8 cellular contexts compared by ENCODE assay signal in genomic region chr10:27558612-27559020, GRCh38. TPM values are rescaled to one million over a fixed set of nuclear protein-coding genes. Genes with fewer than 3 reads are reported as not detected.
DNase-seq lines count a peak whose midpoint lies in the region; ATAC-seq and TF ChIP-seq lines count a peak whose summit lies in the region.

No MANE protein-coding gene starts in this region.

- H3K4me1 Mint-ChIP-seq in activated CD8-positive, alpha-beta memory T cell treated with anti-CD3 and anti-CD28 coated beads, Interleukin-2, amount 10 ng/mL, durations not matched to agents 7 days and 5 days = no peaks in the 10 kb centered on the region

- H2AK5ac ChIP-seq in trophoblast cell (ENCODE audit: low read length) = no peak overlapping the region

- H2BK12ac ChIP-seq in trophoblast cell (ENCODE audit: low read length) = no peak overlapping the region

- H3K4me1 ChIP-seq in gastroesophageal sphincter (peaks cover 0 to 6% (median 0%) of the 10 kb centered on the region in 3 donors), trophoblast cell (ENCODE audit: control insufficient read depth in 1 of 2, insufficient read depth in 2 of 2, low read length in 2 of 2) (no peaks in the 10 kb centered on the region)

- CTCF ChIA-PET in activated CD8-positive, alpha-beta memory T cell treated with anti-CD3 and anti-CD28 coated beads, Interleukin-2, amount 10 ng/mL, durations not matched to agents 7 days and 5 days (lab: Charles Lee) = interaction anchor here (1.0 to 1.3 kb wide), 3 partner anchors 97 to 620 kb away, joined by 3 to 10 read pairs (median 3); no protein-coding TSS in a partner anchor

- DNase-seq in activated CD8-positive, alpha-beta memory T cell treated with anti-CD3 and anti-CD28 coated beads, Interleukin-2, amount 10 ng/mL, durations not matched to agents 7 days and 5 days = peak; percentile 55
- no peak for DNase-seq in activated CD8-positive, alpha-beta memory T cell treated with anti-CD3 and anti-CD28 coated beads for 24 hours
- DNase-seq in NAMALWA (ENCODE audit: low spot score) (peak; percentile 71), trophoblast cell (peak; percentile 66 to 82), NCI-H187 treated with DMSO at 0.1 percent for 48 hours (lab: John Stamatoyannopoulos, UW) (no peak)
- peak; percentile 15 to 27 for DNase-seq in activated CD4-positive, alpha-beta T cell treated with anti-CD3 and anti-CD28 coated beads, Interleukin-2, amount 50 U/mL, for 48 hours

- no peak for TF ChIP-seq POLR2A in gastroesophageal sphincter (IDR thresholded peaks at IDR 0.05)

- H3K4me2 ChIP-seq in trophoblast cell (ENCODE audit: low read length) = no peak overlapping the region

- H3K14ac ChIP-seq in trophoblast cell (ENCODE audit: low read length) = no peak overlapping the region

- TF ChIP-seq EP300 in gastroesophageal sphincter (IDR thresholded peaks at IDR 0.05) = no peak

- no peaks in the 10 kb centered on the region for H3K9me3 Mint-ChIP-seq in activated CD8-positive, alpha-beta memory T cell treated with anti-CD3 and anti-CD28 coated beads, Interleukin-2, amount 10 ng/mL, durations not matched to agents 7 days and 5 days (ENCODE audit: low read depth)

- no peak overlapping the region for H2AFZ ChIP-seq in trophoblast cell (ENCODE audit: insufficient read depth, low read length, poor library complexity)

- H4K8ac ChIP-seq in trophoblast cell (ENCODE audit: low read depth, low read length) = no peak overlapping the region

- no peaks in the 10 kb centered on the region for H3K79me1 ChIP-seq in trophoblast cell (ENCODE audit: low read length)

- no peaks in the 10 kb centered on the region for H3K36me3 ChIP-seq in gastroesophageal sphincter
- no peaks in the 10 kb centered on the region for H3K36me3 ChIP-seq in trophoblast cell (ENCODE audit: control insufficient read depth in 1 of 2, insufficient read depth in 2 of 2, low read length in 2 of 2)

- no peak overlapping the region for H2BK5ac ChIP-seq in trophoblast cell (ENCODE audit: low read depth, low read length, poor library complexity)

- no peak overlapping the region for H3K9ac ChIP-seq in trophoblast cell (ENCODE audit: low read length)

- H3K4me3 ChIP-seq in gastroesophageal sphincter (no peak overlapping the region), trophoblast cell (ENCODE audit: low read depth, low read length) (no peak overlapping the region)

- H2BK120ac ChIP-seq in trophoblast cell (ENCODE audit: insufficient read depth, low read length, poor library complexity) = no peak overlapping the region

- no peak overlapping the region for H4K91ac ChIP-seq in trophoblast cell (ENCODE audit: low read depth, low read length)

- no peak overlapping the region for H3K27ac ChIP-seq in gastroesophageal sphincter
- no peak overlapping the region for H3K27ac ChIP-seq in trophoblast cell (ENCODE audit: low read depth, low read length)

- no peaks in the 10 kb centered on the region for H3K27me3 ChIP-seq in gastroesophageal sphincter
- no peaks in the 10 kb centered on the region for H3K27me3 ChIP-seq in trophoblast cell (ENCODE audit: insufficient read depth, low read length)

- no peak overlapping the region for H3K27ac Mint-ChIP-seq in activated CD8-positive, alpha-beta memory T cell treated with anti-CD3 and anti-CD28 coated beads, Interleukin-2, amount 10 ng/mL, durations not matched to agents 7 days and 5 days

- H3K9me3 ChIP-seq in gastroesophageal sphincter (no peaks in the 10 kb centered on the region), trophoblast cell (ENCODE audit: insufficient read depth, low read depth, low read length) (no peaks in the 10 kb centered on the region)

- peak; percentile 37 to 78 (median 76) for TF ChIP-seq CTCF in gastroesophageal sphincter (IDR thresholded peaks at IDR 0.05)

- no peak overlapping the region for H4K12ac ChIP-seq in trophoblast cell (ENCODE audit: low read depth, low read length)

- H3K18ac ChIP-seq in trophoblast cell (ENCODE audit: low read length) = no peak overlapping the region

- H3K79me2 ChIP-seq in trophoblast cell (ENCODE audit: control insufficient read depth, insufficient read depth, low read length, poor library complexity) = no peaks in the 10 kb centered on the region

- no peaks in the 10 kb centered on the region for H3K36me3 Mint-ChIP-seq in activated CD8-positive, alpha-beta memory T cell treated with anti-CD3 and anti-CD28 coated beads, Interleukin-2, amount 10 ng/mL, durations not matched to agents 7 days and 5 days

- 0% methylated on average over 3 of the region's 3 CpGs for WGBS in gastroesophageal sphincter (ENCODE audit: low coverage in 1 of 2), 2 donors
- no CpG with 5 or more reads among the region's 3 CpGs for WGBS in trophoblast cell (ENCODE audit: extremely low coverage, insufficient coverage, insufficient read length)

- no peak overlapping the region for H3K23ac ChIP-seq in trophoblast cell (ENCODE audit: low read length)

- H3K27me3 Mint-ChIP-seq in activated CD8-positive, alpha-beta memory T cell treated with anti-CD3 and anti-CD28 coated beads, Interleukin-2, amount 10 ng/mL, durations not matched to agents 7 days and 5 days = no peaks in the 10 kb centered on the region

- peak; percentile 49 for ATAC-seq in activated CD8-positive, alpha-beta memory T cell treated with anti-CD3 and anti-CD28 coated beads, Interleukin-2, amount 10 ng/mL, durations not matched to agents 7 days and 5 days
- ATAC-seq in GM21529 (IDR thresholded peaks at IDR 0.05; ENCODE audit: unreplicated experiment) (peak; percentile 72), gastroesophageal sphincter (peak; percentile 68)

- no peak overlapping the region for H3K4me3 Mint-ChIP-seq in activated CD8-positive, alpha-beta memory T cell treated with anti-CD3 and anti-CD28 coated beads, Interleukin-2, amount 10 ng/mL, durations not matched to agents 7 days and 5 days

- no peak overlapping the region for H3K4ac ChIP-seq in trophoblast cell (ENCODE audit: low read depth, low read length)

RNA-seq across cellular contexts. Expression of gene RAB18, which starts 54.5 kb away (rescaled TPM):
- 10 to 100 TPM; 52.3 to 61.2 TPM for total RNA-seq in activated CD8-positive, alpha-beta memory T cell treated with anti-CD3 and anti-CD28 coated beads, Interleukin-2, amount 10 ng/mL, durations not matched to agents 7 days and 5 days
- 100 to 1,000 TPM in 1 of 4 donors, 10 to 100 TPM in 3; 40.5 to 104 (median 77.5) TPM for total RNA-seq in gastroesophageal sphincter
- 75.5 and 75.8 TPM in 2 replicates for polyA plus RNA-seq in trophoblast cell (2013)

Comparison
In these comparisons a context has a peak if more than half of its experiments do, and no peak if none do; other contexts are left out.
1. DNase-seq: peak in activated CD8-positive, alpha-beta memory T cell treated with anti-CD3 and anti-CD28 coated beads, Interleukin-2, amount 10 ng/mL, durations not matched to agents 7 days and 5 days (single experiment), NAMALWA (single experiment), activated CD4-positive, alpha-beta T cell treated with anti-CD3 and anti-CD28 coated beads, Interleukin-2, amount 50 U/mL, for 48 hours (2 of 2) and trophoblast cell (2 of 2); none in activated CD8-positive, alpha-beta memory T cell treated with anti-CD3 and anti-CD28 coated beads for 24 hours (single experiment) and NCI-H187 treated with DMSO at 0.1 percent for 48 hours (single experiment).
2. Peak in every context shown above with its lines, with median percentiles within 50 percentile points of each other: ATAC-seq.